Comparison of ENCODE assay signal across 11 cellular contexts in the genomic region with DNA sequence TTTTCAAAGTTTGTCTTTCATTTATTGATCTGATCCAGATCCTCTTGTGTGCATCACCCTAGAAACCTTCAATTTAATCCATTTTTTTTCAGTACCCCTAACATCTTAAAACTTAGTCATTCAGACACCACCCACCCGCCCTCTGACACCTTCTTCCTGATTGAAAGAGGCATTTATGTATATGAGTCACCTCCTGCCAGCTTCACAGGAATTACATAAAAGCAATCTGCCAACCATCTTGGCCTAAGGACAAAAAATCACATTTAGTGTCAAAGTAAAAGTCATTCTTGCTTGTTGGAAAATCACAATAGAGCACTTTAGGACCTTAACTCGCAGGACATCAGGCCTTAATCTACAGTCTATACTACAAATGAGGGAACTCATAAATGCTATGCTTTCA. TPM values are rescaled to one million over a fixed set of nuclear protein-coding genes. Genes with fewer than 3 reads are reported as not detected.
DNase-seq lines count a peak whose midpoint lies in the region; TF ChIP-seq lines count a peak whose summit lies in the region.
"Had no signal": no experiment of that assay in that cellular context is flagged by ENCODE, and none has a peak within 500 bp of the region (broad histone marks: within the 10 kb centered on the region; RNA-seq: fewer than 3 reads in every experiment).

No MANE protein-coding gene starts in this region.

- intact Hi-C loops in thyroid gland (cut with DNase I), result no loop called here

- no peaks in the 10 kb centered on the region for H3K36me3 ChIP-seq in endodermal cell (ENCODE audit: control insufficient read depth, insufficient read depth, low read length)
- no peaks in the 10 kb centered on the region for H3K36me3 ChIP-seq in thyroid gland
- no peaks in the 10 kb centered on the region for H3K36me3 ChIP-seq in Karpas-422 (ENCODE audit: insufficient read depth, low read length)

- H3K9ac ChIP-seq in endodermal cell (ENCODE audit: extremely low read depth, low read length, poor library complexity, severe bottlenecking) (no peak overlapping the region), Karpas-422 (ENCODE audit: low read length) (no peak overlapping the region)

- peaks cover 12% of the 10 kb centered on the region for H3K4me1 Mint-ChIP-seq in endodermal cell

- no peak overlapping the region for H3K4me3 Mint-ChIP-seq in endodermal cell

- no peak overlapping the region for H2AFZ ChIP-seq in Karpas-422 (ENCODE audit: low read length)
- H2AFZ ChIP-seq: PC-9 had no signal

- DNase-seq in NOMO-1 treated with dmso at 0.1 percent for 144 hours (lab: John Stamatoyannopoulos, UW; ENCODE audit: unreplicated experiment) (peak; percentile 4), NOMO-1 treated with DMSO at 0.1 percent for 48 hours (lab: John Stamatoyannopoulos, UW; ENCODE audit: unreplicated experiment) (no peak), MV-4-11 (lab: John Stamatoyannopoulos, UW) (peak; percentile 11), endodermal cell (peak; percentile 61), putamen (ENCODE audit: low spot score) (peak; percentile 77), UCSD-AML1 (lab: John Stamatoyannopoulos, UW; ENCODE audit: unreplicated experiment) (no peak), thyroid gland (no peak), Karpas-422 (no peak)
- DNase-seq: effector memory CD4-positive, alpha-beta T cell had no signal

- no peak overlapping the region for H3K4me2 ChIP-seq in Karpas-422 (ENCODE audit: low read depth, low read length, poor library complexity, severe bottlenecking)
- H3K4me2 ChIP-seq: A549, PC-9 had no signal

- H3K9me3 ChIP-seq in endodermal cell (ENCODE audit: control insufficient read depth, low read length) (no peaks in the 10 kb centered on the region), thyroid gland (no peaks in the 10 kb centered on the region), Karpas-422 (ENCODE audit: low read length) (no peaks in the 10 kb centered on the region)
- H3K9me3 ChIP-seq: A549 had no signal

- TF ChIP-seq CTCF in endodermal cell (conservative IDR thresholded peaks at IDR 0.05), result no peak
- no peak for TF ChIP-seq CTCF in thyroid gland (IDR thresholded peaks at IDR 0.05)

- no peaks in the 10 kb centered on the region for H4K20me1 ChIP-seq in Karpas-422 (ENCODE audit: insufficient read depth, low read depth, low read length)

- no peaks in the 10 kb centered on the region for H3K9me3 Mint-ChIP-seq in endodermal cell

- no peaks in the 10 kb centered on the region for H3K4me1 ChIP-seq in endodermal cell (ENCODE audit: control insufficient read depth, insufficient read depth, low read length)
- H3K4me1 ChIP-seq in thyroid gland, result no peaks in the 10 kb centered on the region
- H3K4me1 ChIP-seq in Karpas-422 (ENCODE audit: low read length), result no peaks in the 10 kb centered on the region
- H3K4me1 ChIP-seq: A549 had no signal

- no peaks in the 10 kb centered on the region for H3K79me2 ChIP-seq in Karpas-422 (ENCODE audit: low read length)

- 36 to 63% methylated on average over 1 to 2 of the region's 2 CpGs for WGBS in endodermal cell (ENCODE audit: insufficient coverage in 1 of 2, insufficient read length in 1 of 2), 2 experiments
- 62 to 72% methylated on average over 2 of the region's 2 CpGs for WGBS in thyroid gland, 2 donors

- TF ChIP-seq POLR2A in thyroid gland (IDR thresholded peaks at IDR 0.05), result no peak

- no peaks in the 10 kb centered on the region for H3K27me3 ChIP-seq in endodermal cell (ENCODE audit: control insufficient read depth, insufficient read depth, low read length, poor library complexity, severe bottlenecking)
- no peaks in the 10 kb centered on the region for H3K27me3 ChIP-seq in thyroid gland
- no peaks in the 10 kb centered on the region for H3K27me3 ChIP-seq in Karpas-422 (ENCODE audit: low read length)

- H3K4me3 ChIP-seq in endodermal cell (ENCODE audit: low read length) (no peak overlapping the region), thyroid gland (replicated peaks in 1 of 3) (no peak overlapping the region), Karpas-422 (ENCODE audit: low read length) (no peak overlapping the region)
- H3K4me3 ChIP-seq: A549, PC-9 had no signal

- H3K27me3 Mint-ChIP-seq in endodermal cell (ENCODE audit: insufficient read depth), result no peaks in the 10 kb centered on the region

- peak overlapping the region; percentile 54 for H3K27ac ChIP-seq in endodermal cell (ENCODE audit: low read depth, low read length)
- H3K27ac ChIP-seq in thyroid gland, result no peak overlapping the region
- no peak overlapping the region for H3K27ac ChIP-seq in Karpas-422 (ENCODE audit: low read length)
- H3K27ac ChIP-seq: A549, PC-9 had no signal

- no peaks in the 10 kb centered on the region for H3K9me2 ChIP-seq in Karpas-422 (replicated peaks; ENCODE audit: insufficient read depth, low read length)

- no peak overlapping the region for H3K27ac Mint-ChIP-seq in endodermal cell

- no peaks in the 10 kb centered on the region for H3K36me3 Mint-ChIP-seq in endodermal cell (ENCODE audit: low read depth)

RNA-seq across cellular contexts. Expression of a gene that starts 52.0 kb away (rescaled TPM):
- total RNA-seq in endodermal cell, result under 1 TPM; 0.62 to 0.71 TPM
- 4.2 TPM for polyA plus RNA-seq in endodermal cell (2013, experiment 1 of 2)
- 3.4 TPM for polyA plus RNA-seq in endodermal cell (2013, experiment 2 of 2)
- total RNA-seq in thyroid gland, result 1 to 10 TPM in 1 of 4 donors, under 1 TPM in 3; 0.11 to 2.4 (median 0.71) TPM
- total RNA-seq in Karpas-422 (2014; rRNA removed; shearing (Covaris generic); ENCODE audit: low replicate concordance), result not detected in 2 replicates
- polyA plus RNA-seq: A549 had no signal

Comparison
In these comparisons a context has a peak if more than half of its experiments do, and no peak if none do; other contexts are left out.
1. DNase-seq: peak in NOMO-1 treated with dmso at 0.1 percent for 144 hours (single experiment), MV-4-11 (single experiment), endodermal cell (single experiment) and putamen (single experiment); none in NOMO-1 treated with DMSO at 0.1 percent for 48 hours (single experiment), UCSD-AML1 (single experiment), thyroid gland (0 of 2) and Karpas-422 (single experiment).